Comparison of ENCODE assay signal across 34 cellular contexts in genomic region chr5:77616920-77617319, GRCh38. TPM values are rescaled to one million over a fixed set of nuclear protein-coding genes. Genes with fewer than 3 reads are reported as not detected.
"Had no signal": no experiment of that assay in that cellular context is flagged by ENCODE, and none has a peak within 500 bp of the region (broad histone marks: within the 10 kb centered on the region; RNA-seq: fewer than 3 reads in every experiment).

No MANE protein-coding gene starts in this region.

- H3K36me3 ChIP-seq: colonic mucosa, esophagus squamous epithelium, gastrocnemius medialis, heart right ventricle, left lung, lower lobe of right lung had no signal

- H3K27ac Mint-ChIP-seq: dendritic cell treated with granulocyte-macrophage colony-stimulating factor and Interleukin-4, amounts not matched to agents 40 ng/mL and 50 ng/mL, for 4 days; effector memory CD8-positive, alpha-beta T cell; endodermal cell; mesothelial cell of epicardium; naive B cell had no signal

- H3K9me3 Mint-ChIP-seq: dendritic cell treated with granulocyte-macrophage colony-stimulating factor and Interleukin-4, amounts not matched to agents 40 ng/mL and 50 ng/mL, for 4 days; effector memory CD8-positive, alpha-beta T cell; endodermal cell had no signal

- ATAC-seq: effector memory CD8-positive, alpha-beta T cell; esophagus mucosa; gastrocnemius medialis; heart right ventricle; left cardiac atrium; left lung; left ventricle myocardium superior; lower lobe of right lung; mucosa of descending colon had no signal

- H3K27ac ChIP-seq: colonic mucosa, epithelial cell of prostate, esophagus squamous epithelium, gastrocnemius medialis, heart right ventricle, left lung, lower lobe of right lung had no signal

- DNase-seq: colonic mucosa; cortex of kidney; effector CD8-positive, alpha-beta T cell; effector memory CD8-positive, alpha-beta T cell; endodermal cell; erythroblast; esophagus squamous epithelium; foreskin fibroblast; foreskin melanocyte; gastrocnemius medialis; glutamatergic neuron; head of caudate nucleus; heart right ventricle; hippocampal formation; left cardiac atrium; left lung; left ventricle myocardium superior; lower lobe of right lung; mesenchymal stem cell; mucosa of descending colon; naive B cell had no signal

- H3K4me1 ChIP-seq: colonic mucosa, esophagus squamous epithelium, gastrocnemius medialis, heart right ventricle, left lung, lower lobe of right lung had no signal

- H3K27me3 ChIP-seq: colonic mucosa had no signal

- H3K4me3 ChIP-seq: colonic mucosa, esophagus squamous epithelium, gastrocnemius medialis, heart right ventricle, left lung, lower lobe of right lung, mucosa of descending colon had no signal

- H3K9me3 ChIP-seq: colonic mucosa, esophagus squamous epithelium, gastrocnemius medialis, left lung, lower lobe of right lung, mucosa of descending colon had no signal

- H3K4me1 Mint-ChIP-seq: mesothelial cell of epicardium, naive B cell had no signal

- H3K4me3 Mint-ChIP-seq: dendritic cell treated with granulocyte-macrophage colony-stimulating factor and Interleukin-4, amounts not matched to agents 40 ng/mL and 50 ng/mL, for 4 days; effector memory CD8-positive, alpha-beta T cell; endodermal cell; mesothelial cell of epicardium; naive B cell had no signal

- H3K36me3 Mint-ChIP-seq: mesothelial cell of epicardium, naive B cell had no signal

- FAIRE-seq: islet of Langerhans, keratinocyte had no signal

RNA-seq across cellular contexts. Expression of gene OTP, which starts 21.6 kb away (rescaled TPM):
- total RNA-seq: colonic mucosa, dermis microvascular lymphatic vessel endothelial cell, endodermal cell, esophagus mucosa, esophagus squamous epithelium, gastrocnemius medialis, glomerular endothelial cell, heart right ventricle, kidney epithelial cell, left cardiac atrium, left lung, left ventricle myocardium superior, lower leg skin, lower lobe of right lung, lung microvascular endothelial cell, mesenteric fat pad, mesothelial cell of epicardium, mucosa of descending colon, myocyte had no signal
- polyA plus RNA-seq: heart right ventricle, keratinocyte had no signal
